Comparison of ENCODE assay signal across 20 cellular contexts in genomic region chr9:112076814-112077213, GRCh38.
A peak's percentile ranks its signal among the peaks of the same experiment; 100 is the strongest.
DNase-seq lines count a peak whose midpoint lies in the region; ATAC-seq and TF ChIP-seq lines count a peak whose summit lies in the region.
"Had no signal": no experiment of that assay in that cellular context is flagged by ENCODE, and none has a peak within 500 bp of the region (broad histone marks: within the 10 kb centered on the region; RNA-seq: fewer than 3 reads in every experiment).

No MANE protein-coding gene starts in this region.

- intact Hi-C loops in colonic mucosa (cut with DNase I): loop anchor here (2.0 to 10.0 kb wide), 3 partner anchors 102 to 318 kb away; partner anchors contain the start of gene UGCG

- H2BK120ac ChIP-seq in H9 (ENCODE audit: low read depth, low read length, poor library complexity, severe bottlenecking): no peak overlapping the region

- no peak for TF ChIP-seq CTCF in colonic mucosa (IDR thresholded peaks at IDR 0.05)
- TF ChIP-seq CTCF in H9 (conservative IDR thresholded peaks at IDR 0.05): no peak

- H3K4ac ChIP-seq in H9 (ENCODE audit: low read depth, low read length): no peak overlapping the region

- no peaks in the 10 kb centered on the region for H3K23me2 ChIP-seq in H9 (ENCODE audit: insufficient read length, low read depth, low read length, poor library complexity, severe bottlenecking)

- peaks cover 13% of the 10 kb centered on the region for H3K27me3 Mint-ChIP-seq in activated T-cell treated with anti-CD3 and anti-CD28 coated beads, Interleukin-2, amount 50 U/mL, for 72 hours (ENCODE audit: low read depth)
- H3K27me3 Mint-ChIP-seq in activated T-cell treated with anti-CD3 and anti-CD28 coated beads, Interleukin-2, amount 50 U/mL, for 24 hours: no peaks in the 10 kb centered on the region
- H3K27me3 Mint-ChIP-seq in H9 (ENCODE audit: low read depth): no peaks in the 10 kb centered on the region
- H3K27me3 Mint-ChIP-seq: activated naive CD8-positive, alpha-beta T cell; progenitor cell of endocrine pancreas had no signal

- ATAC-seq in activated T-cell treated with anti-CD3 and anti-CD28 coated beads, Interleukin-2, amount 50 U/mL, for 72 hours (replicated peaks in 1 of 2): peak in 1 of 2 donors; percentile 43
- peak; percentile 56 for ATAC-seq in HG03442 (IDR thresholded peaks at IDR 0.05; ENCODE audit: unreplicated experiment)
- no peak for ATAC-seq in stimulated activated effector memory CD8-positive, alpha-beta T cell treated with anti-CD3 and anti-CD28 coated beads, Interleukin-12 subunit alpha, Interleukin-12 subunit beta, amount 100 ng/mL, for 72 hours

- H3K9me3 Mint-ChIP-seq in activated T-cell treated with anti-CD3 and anti-CD28 coated beads, Interleukin-2, amount 50 U/mL, for 72 hours: no peaks in the 10 kb centered on the region
- no peaks in the 10 kb centered on the region for H3K9me3 Mint-ChIP-seq in activated T-cell treated with anti-CD3 and anti-CD28 coated beads, Interleukin-2, amount 50 U/mL, for 24 hours
- H3K9me3 Mint-ChIP-seq in stimulated activated effector memory CD8-positive, alpha-beta T cell treated with anti-CD3 and anti-CD28 coated beads, Interleukin-12 subunit alpha, Interleukin-12 subunit beta, amount 100 ng/mL, for 72 hours: no peaks in the 10 kb centered on the region
- no peaks in the 10 kb centered on the region for H3K9me3 Mint-ChIP-seq in H9
- H3K9me3 Mint-ChIP-seq: endodermal cell had no signal

- no peak overlapping the region for H2AFZ ChIP-seq in H9 (ENCODE audit: low read length)

- no peak overlapping the region for H2AK5ac ChIP-seq in H9 (ENCODE audit: insufficient read length, low read length)

- H3K9me3 ChIP-seq in colonic mucosa (no peaks in the 10 kb centered on the region), H9 (ENCODE audit: control insufficient read depth, low read depth, low read length) (no peaks in the 10 kb centered on the region)
- H3K9me3 ChIP-seq: Peyer's patch, uterus had no signal

- H3K4me1 Mint-ChIP-seq in activated T-cell treated with anti-CD3 and anti-CD28 coated beads, Interleukin-2, amount 50 U/mL, for 72 hours (ENCODE audit: low read depth): peaks cover 40% of the 10 kb centered on the region
- H3K4me1 Mint-ChIP-seq in activated T-cell treated with anti-CD3 and anti-CD28 coated beads, Interleukin-2, amount 50 U/mL, for 24 hours (ENCODE audit: low read depth): peaks cover 37% of the 10 kb centered on the region
- peaks cover 28% of the 10 kb centered on the region for H3K4me1 Mint-ChIP-seq in stimulated activated effector memory CD8-positive, alpha-beta T cell treated with anti-CD3 and anti-CD28 coated beads, Interleukin-12 subunit alpha, Interleukin-12 subunit beta, amount 100 ng/mL, for 72 hours
- peaks cover 15 to 21% of the 10 kb centered on the region in 2 experiments for H3K4me1 Mint-ChIP-seq in H9

- H4K91ac ChIP-seq in H9 (ENCODE audit: insufficient read length, low read depth, low read length): no peak overlapping the region

- no peak overlapping the region for H3K18ac ChIP-seq in H9 (ENCODE audit: insufficient read length, low read depth, low read length)

- no peak overlapping the region for H3K27ac Mint-ChIP-seq in activated T-cell treated with anti-CD3 and anti-CD28 coated beads, Interleukin-2, amount 50 U/mL, for 72 hours
- no peak overlapping the region for H3K27ac Mint-ChIP-seq in activated T-cell treated with anti-CD3 and anti-CD28 coated beads, Interleukin-2, amount 50 U/mL, for 24 hours
- peak overlapping the region; percentile 26 for H3K27ac Mint-ChIP-seq in stimulated activated effector memory CD8-positive, alpha-beta T cell treated with anti-CD3 and anti-CD28 coated beads, Interleukin-12 subunit alpha, Interleukin-12 subunit beta, amount 100 ng/mL, for 72 hours
- H3K27ac Mint-ChIP-seq in H9: peak overlapping the region in 1 of 3 experiments; percentile 12; a peak in 3 of 7 replicates
- H3K27ac Mint-ChIP-seq: endodermal cell, progenitor cell of endocrine pancreas had no signal

- H2BK5ac ChIP-seq in H9 (ENCODE audit: insufficient read length, low read length): no peak overlapping the region

- no peak overlapping the region for H4K8ac ChIP-seq in H9 (replicated peaks; ENCODE audit: insufficient read length, low read depth, low read length)

- WGBS in H9 (ENCODE audit: extremely low coverage, insufficient read length, low lambda C conversion rate): no CpG with 5 or more reads among the region's 7 CpGs

- no peaks in the 10 kb centered on the region for H3K36me3 ChIP-seq in colonic mucosa
- H3K36me3 ChIP-seq: uterus had no signal

- H3K79me2 ChIP-seq in H9 (ENCODE audit: insufficient read depth, low read length): no peaks in the 10 kb centered on the region

- H3K56ac ChIP-seq in H9 (ENCODE audit: insufficient read length, low read depth, low read length): no peak overlapping the region

- H3K23ac ChIP-seq in H9 (ENCODE audit: insufficient read length, low read depth, low read length): no peak overlapping the region

- no peak overlapping the region for H4K5ac ChIP-seq in H9 (ENCODE audit: insufficient read length, low read depth, low read length)

- no peak overlapping the region for H3T11ph ChIP-seq in H9 (ENCODE audit: low read length)

- peak overlapping the region; percentile 3 to 31 for H3K4me3 Mint-ChIP-seq in activated T-cell treated with anti-CD3 and anti-CD28 coated beads, Interleukin-2, amount 50 U/mL, for 72 hours
- H3K4me3 Mint-ChIP-seq in activated T-cell treated with anti-CD3 and anti-CD28 coated beads, Interleukin-2, amount 50 U/mL, for 24 hours: no peak overlapping the region
- H3K4me3 Mint-ChIP-seq in stimulated activated effector memory CD8-positive, alpha-beta T cell treated with anti-CD3 and anti-CD28 coated beads, Interleukin-12 subunit alpha, Interleukin-12 subunit beta, amount 100 ng/mL, for 72 hours: no peak overlapping the region
- H3K4me3 Mint-ChIP-seq in H9: no peak overlapping the region
- H3K4me3 Mint-ChIP-seq: activated naive CD8-positive, alpha-beta T cell; endodermal cell had no signal

- DNase-seq in activated T-cell treated with anti-CD3 and anti-CD28 coated beads, Interleukin-2, amount 50 U/mL, for 72 hours: no peak
- no peak for DNase-seq in activated T-cell treated with anti-CD3 and anti-CD28 coated beads, Interleukin-2, amount 50 U/mL, for 24 hours
- peak; percentile 9 for DNase-seq in colonic mucosa
- no peak for DNase-seq in stimulated activated effector memory CD8-positive, alpha-beta T cell treated with anti-CD3 and anti-CD28 coated beads, Interleukin-12 subunit alpha, Interleukin-12 subunit beta, amount 100 ng/mL, for 72 hours (ENCODE audit: low spot score in 2 of 2)
- DNase-seq in iPS-NIHi11 (ENCODE audit: low spot score): no peak
- no peak for DNase-seq in NCI-H526 (lab: John Stamatoyannopoulos, UW)
- DNase-seq in H9: no peak
- DNase-seq: activated CD4-positive, alpha-beta T cell treated with anti-CD3 and anti-CD28 coated beads for 1 hour; activated CD8-positive, alpha-beta memory T cell treated with anti-CD3 and anti-CD28 coated beads, Interleukin-2, amount 50 U/mL, for 4 hours; EL; endodermal cell; NCI-H2029 treated with DMSO at 0.1 percent for 48 hours; NCI-H524 treated with DMSO at 0.1 percent for 48 hours; Peyer's patch; stimulated activated naive CD4-positive, alpha-beta T cell treated with Interleukin-2 at 50 U/mL for 16 hours; uterus had no signal

- H3K4me3 ChIP-seq in colonic mucosa: no peak overlapping the region
- H3K4me3 ChIP-seq: Peyer's patch, smooth muscle cell, uterus had no signal

- no peak overlapping the region for H3K14ac ChIP-seq in H9 (ENCODE audit: insufficient read depth, low read length)

- H3K27me3 ChIP-seq in colonic mucosa: no peaks in the 10 kb centered on the region
- H3K27me3 ChIP-seq in H9 (ENCODE audit: insufficient read depth, low read length): no peaks in the 10 kb centered on the region
- H3K27me3 ChIP-seq: Peyer's patch, uterus had no signal

- no peak overlapping the region for H3K9ac ChIP-seq in colonic mucosa (ENCODE audit: low read depth in 2 of 2, low read length in 2 of 2)
- H3K9ac ChIP-seq in H9 (ENCODE audit: extremely low read depth, insufficient read length, low read length): no peak overlapping the region

- no peak overlapping the region for H2BK15ac ChIP-seq in H9 (ENCODE audit: low read depth, low read length)

- H3K27ac ChIP-seq in colonic mucosa: no peak overlapping the region
- no peak overlapping the region for H3K27ac ChIP-seq in H9 (ENCODE audit: insufficient read length, low read depth, low read length)
- H3K27ac ChIP-seq: Peyer's patch, uterus had no signal

- no peaks in the 10 kb centered on the region for H3K79me1 ChIP-seq in H9 (ENCODE audit: insufficient read depth, low read depth, low read length, poor library complexity, severe bottlenecking)

- no peak overlapping the region for H3K4me2 ChIP-seq in H9 (ENCODE audit: insufficient read depth, insufficient read length, low read length)
- H3K4me2 ChIP-seq: smooth muscle cell had no signal

- H2BK20ac ChIP-seq in H9 (ENCODE audit: low read depth, low read length, poor library complexity, severe bottlenecking): no peak overlapping the region

- no peaks in the 10 kb centered on the region for H4K20me1 ChIP-seq in H9 (ENCODE audit: control insufficient read depth, insufficient read depth, insufficient read length)

- H3K4me1 ChIP-seq in colonic mucosa (no peaks in the 10 kb centered on the region), H9 (ENCODE audit: insufficient read depth, low read length) (no peaks in the 10 kb centered on the region)

- H3K36me3 Mint-ChIP-seq in activated T-cell treated with anti-CD3 and anti-CD28 coated beads, Interleukin-2, amount 50 U/mL, for 72 hours (ENCODE audit: insufficient read depth in 2 of 2): peaks cover 2% of the 10 kb centered on the region in 2 donors
- no peaks in the 10 kb centered on the region for H3K36me3 Mint-ChIP-seq in activated T-cell treated with anti-CD3 and anti-CD28 coated beads, Interleukin-2, amount 50 U/mL, for 24 hours (ENCODE audit: low read depth)
- no peaks in the 10 kb centered on the region for H3K36me3 Mint-ChIP-seq in stimulated activated effector memory CD8-positive, alpha-beta T cell treated with anti-CD3 and anti-CD28 coated beads, Interleukin-12 subunit alpha, Interleukin-12 subunit beta, amount 100 ng/mL, for 72 hours
- no peaks in the 10 kb centered on the region; a peak in 1 of 7 replicates for H3K36me3 Mint-ChIP-seq in H9 (ENCODE audit: insufficient read depth in 1 of 3, low read depth in 3 of 3)
- H3K36me3 Mint-ChIP-seq: activated naive CD8-positive, alpha-beta T cell had no signal

- no peak overlapping the region for H2BK12ac ChIP-seq in H9 (ENCODE audit: insufficient read length, low read depth, low read length)

Comparison
In these comparisons a context has a peak if more than half of its experiments do, and no peak if none do; other contexts are left out.
1. H3K4me3 Mint-ChIP-seq: peak in activated T-cell treated with anti-CD3 and anti-CD28 coated beads, Interleukin-2, amount 50 U/mL, for 72 hours (2 of 2); none in activated T-cell treated with anti-CD3 and anti-CD28 coated beads, Interleukin-2, amount 50 U/mL, for 24 hours (single experiment), stimulated activated effector memory CD8-positive, alpha-beta T cell treated with anti-CD3 and anti-CD28 coated beads, Interleukin-12 subunit alpha, Interleukin-12 subunit beta, amount 100 ng/mL, for 72 hours (single experiment) and H9 (0 of 2).